10 cellular contexts compared by ENCODE assay signal in the genomic region with DNA sequence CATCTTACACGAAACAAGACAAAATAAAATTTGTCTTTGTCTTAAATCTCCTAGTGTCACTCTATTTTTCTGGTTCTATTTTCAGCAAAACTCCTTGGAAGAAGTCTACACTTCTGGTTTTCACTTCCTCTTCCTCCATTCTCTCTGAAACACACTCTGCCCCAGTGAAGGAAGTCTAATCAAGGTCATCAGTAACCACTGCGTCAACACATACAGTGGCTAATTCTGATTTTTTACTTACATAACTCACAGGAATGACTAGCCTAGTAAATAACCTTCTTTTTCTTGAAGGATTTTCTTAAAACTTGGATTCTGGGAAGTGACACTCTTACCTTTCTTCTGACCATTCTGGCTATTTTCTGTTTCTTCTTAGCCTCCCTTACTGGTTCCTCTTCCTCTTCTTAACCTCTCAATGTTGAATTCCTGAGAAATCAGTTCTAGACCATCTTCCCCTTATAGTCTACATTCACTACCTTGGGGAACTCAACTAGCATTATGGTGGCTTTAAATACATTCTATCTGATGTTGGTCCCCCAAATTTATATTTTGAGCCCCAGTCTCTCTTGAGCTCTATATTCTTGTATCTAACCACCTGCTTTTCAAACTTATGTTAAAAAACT. TPM values are rescaled to one million over a fixed set of nuclear protein-coding genes. Genes with fewer than 3 reads are reported as not detected.
A peak's percentile ranks its signal among the peaks of the same experiment; 100 is the strongest.
DNase-seq lines count a peak whose midpoint lies in the region; ATAC-seq, FAIRE-seq and TF ChIP-seq lines count a peak whose summit lies in the region.
"Had no signal": no experiment of that assay in that cellular context is flagged by ENCODE, and none has a peak within 500 bp of the region (broad histone marks: within the 10 kb centered on the region; RNA-seq: fewer than 3 reads in every experiment).

No MANE protein-coding gene starts in this region.

- TF ChIP-seq CTCF in liver (IDR thresholded peaks at IDR 0.05; ENCODE audit: low read depth, low read length, missing input control) (no peak), HepG2 (CRISPR knock-in tag; IDR thresholded peaks at IDR 0.05) (no peak), mammary epithelial cell (conservative IDR thresholded peaks at IDR 0.05 in 1 of 2, IDR thresholded peaks at IDR 0.05 in 1 of 2; ENCODE audit: extremely low read depth in 1 of 2, insufficient read depth in 1 of 2, low read depth in 1 of 2, low read length in 2 of 2) (no peak)

- TF ChIP-seq EP300 in HepG2 (IDR thresholded peaks at IDR 0.05; ENCODE audit: low read depth in 2 of 2, low read length in 2 of 2) (no peak), HepG2 (CRISPR knock-in tag; IDR thresholded peaks at IDR 0.05; ENCODE audit: borderline replicate concordance) (no peak)

- H4K20me1 ChIP-seq in HepG2 (ENCODE audit: insufficient read depth, low read length) (no peaks in the 10 kb centered on the region), mammary epithelial cell (ENCODE audit: insufficient read depth, low read length) (no peaks in the 10 kb centered on the region)

- dilution Hi-C loops in mammary epithelial cell (cut with HindIII; ENCODE audit: low sequenced_read_pairs), result no loop called here

- TF ChIP-seq POLR2A in HepG2 (IDR thresholded peaks at IDR 0.05; ENCODE audit: insufficient read depth in 1 of 2, low read depth in 2 of 2, low read length in 2 of 2), result no peak

- H3K4me2 ChIP-seq in HepG2 (ENCODE audit: low read depth, low read length) (no peak overlapping the region), mammary epithelial cell (ENCODE audit: insufficient read depth, low read depth, low read length) (no peak overlapping the region)

- intact Hi-C loops in HepG2 (cut with micrococcal nuclease; ENCODE audit: unreplicated experiment), result no loop called here
- intact Hi-C loops in mammary epithelial cell (cut with micrococcal nuclease), result no loop called here

- no peaks in the 10 kb centered on the region for H3K79me2 ChIP-seq in HepG2 (ENCODE audit: insufficient read depth, low read length)
- H3K79me2 ChIP-seq in mammary epithelial cell (ENCODE audit: insufficient read depth, low read length), result peaks cover 18% of the 10 kb centered on the region

- H3K9me3 ChIP-seq in liver (ENCODE audit: control insufficient read depth in 4 of 4, low read length in 3 of 4), result no peaks in the 10 kb centered on the region
- no peaks in the 10 kb centered on the region for H3K9me3 ChIP-seq in HepG2 (ENCODE audit: low read length)
- H3K9me3 ChIP-seq in mammary epithelial cell (replicated peaks; ENCODE audit: insufficient read depth, low read length), result no peaks in the 10 kb centered on the region
- H3K9me3 ChIP-seq: Peyer's patch had no signal

- H3K9ac ChIP-seq in liver (ENCODE audit: low read depth in 1 of 2, low read length in 2 of 2) (no peak overlapping the region), HepG2 (ENCODE audit: insufficient read depth, low read depth, low read length) (no peak overlapping the region), mammary epithelial cell (ENCODE audit: insufficient read depth, low read length) (no peak overlapping the region)

- TF ChIP-seq RAD21 in liver (IDR thresholded peaks at IDR 0.05) (no peak), HepG2 (CRISPR knock-in tag; IDR thresholded peaks at IDR 0.05) (no peak)

- H2AFZ ChIP-seq in HepG2 (ENCODE audit: low read length) (no peak overlapping the region), mammary epithelial cell (ENCODE audit: low read depth, low read length) (no peak overlapping the region)

- no peaks in the 10 kb centered on the region for H3K36me3 ChIP-seq in liver (ENCODE audit: control insufficient read depth in 4 of 4, insufficient read depth in 3 of 4, low read depth in 1 of 4, low read length in 3 of 4)
- H3K36me3 ChIP-seq in HepG2 (replicated peaks in 1 of 2; ENCODE audit: control insufficient read depth in 1 of 2, insufficient read depth in 2 of 2, low read length in 2 of 2), result no peaks in the 10 kb centered on the region
- no peaks in the 10 kb centered on the region for H3K36me3 ChIP-seq in mammary epithelial cell (ENCODE audit: insufficient read depth, low read length)
- H3K36me3 ChIP-seq: Peyer's patch had no signal

- H3K27me3 ChIP-seq in liver (ENCODE audit: control insufficient read depth in 4 of 4, insufficient read depth in 4 of 4, low read length in 3 of 4) (no peaks in the 10 kb centered on the region), HepG2 (ENCODE audit: control insufficient read depth in 1 of 2, insufficient read depth in 2 of 2, low read length in 2 of 2) (no peaks in the 10 kb centered on the region), mammary epithelial cell (ENCODE audit: insufficient read depth, low read length) (no peaks in the 10 kb centered on the region)
- H3K27me3 ChIP-seq: Peyer's patch had no signal

- POLR2A ChIA-PET in HepG2 (lab: Yijun Ruan, JAX), result no interaction called here

- in situ Hi-C loops in HepG2 (cut with HindIII; ENCODE audit: extremely low pct_ligation_motif_present, low pct_unique_long_range_greater_than_20kb) (no loop called here), mammary epithelial cell (cut with MboI; ENCODE audit: low sequenced_read_pairs in 2 of 2) (no loop called here)

- no peak for DNase-seq in HepG2 (ENCODE audit: low spot score)
- peak; percentile 83 for DNase-seq in OCI-M1 (lab: John Stamatoyannopoulos, UW)
- DNase-seq in mammary epithelial cell, result no peak
- no peak for DNase-seq in NCI-H2171 (lab: John Stamatoyannopoulos, UW)
- no peak for DNase-seq in activated effector memory CD4-positive, alpha-beta T cell treated with Interleukin-2 at 50 U/mL for 16 hours
- DNase-seq in EL, result no peak
- DNase-seq: HFFc6, Peyer's patch had no signal

- no peak overlapping the region for H3K4me3 ChIP-seq in liver (ENCODE audit: low read depth in 1 of 3, low read length in 3 of 3)
- H3K4me3 ChIP-seq in HepG2 (replicated peaks in 1 of 3; ENCODE audit: insufficient read depth in 1 of 3, low read depth in 2 of 3, low read length in 3 of 3), result no peak overlapping the region
- no peak overlapping the region for H3K4me3 ChIP-seq in mammary epithelial cell (replicated peaks in 1 of 3; ENCODE audit: insufficient read depth in 1 of 3, low read depth in 2 of 3, low read length in 3 of 3)
- H3K4me3 ChIP-seq: Peyer's patch had no signal

- no peak for FAIRE-seq in HepG2 (lab: Jason Lieb, UNC)

- peaks cover 0 to 16% (median 6%) of the 10 kb centered on the region in 4 donors for H3K4me1 ChIP-seq in liver (ENCODE audit: control insufficient read depth in 4 of 4, insufficient read depth in 4 of 4, low read length in 3 of 4)
- peaks cover 8% of the 10 kb centered on the region for H3K4me1 ChIP-seq in HepG2 (ENCODE audit: insufficient read depth, low read length)
- no peaks in the 10 kb centered on the region for H3K4me1 ChIP-seq in mammary epithelial cell (ENCODE audit: insufficient read depth, low read length)

- H3K27ac ChIP-seq in liver (ENCODE audit: low read depth in 1 of 2, low read length in 2 of 2), result peak overlapping the region; percentile 58 to 69
- no peak overlapping the region for H3K27ac ChIP-seq in HepG2 (ENCODE audit: extremely low read length, insufficient read depth, low read length)
- no peak overlapping the region for H3K27ac ChIP-seq in mammary epithelial cell (ENCODE audit: insufficient read depth, low read depth, low read length)

- 62% methylated on average over 2 of the region's 2 CpGs for WGBS in liver
- WGBS in HepG2 (ENCODE audit: low lambda C conversion rate), result 96% methylated on average over 2 of the region's 2 CpGs
- whole genome bisulfite sequencing in mammary epithelial cell (ENCODE audit: low coverage, missing lambda C conversion rate), result 88% methylated on average over 2 of the region's 2 CpGs

- no TSS peak for BruUV-seq in HepG2 (replicated peaks; lab: Mats Ljungman, UMichigan)
- BruUV-seq in mammary epithelial cell (replicated peaks; lab: Mats Ljungman, UMichigan), result no TSS peak

- CTCF ChIA-PET in HepG2 (lab: Yijun Ruan, JAX; ENCODE audit: low intra/inter-chr PET ratio, low total read pairs), result no interaction called here
- CTCF ChIA-PET in mammary epithelial cell (lab: Charles Lee; ENCODE audit: low non-redundant PET), result no interaction called here

- ATAC-seq in HepG2 (no peak), HG02973 (IDR thresholded peaks at IDR 0.05; ENCODE audit: unreplicated experiment) (peak; percentile 85)

TF ChIP-seq in liver, 16 proteins besides CTCF, POLR2A, EP300 and RAD21 (continues in another document):
- TF ChIP-seq FOXA1 (IDR thresholded peaks at IDR 0.05), result no peak
- no peak for TF ChIP-seq RXRA (IDR thresholded peaks at IDR 0.05)

RNA-seq across cellular contexts. Expression of a gene that starts 37.5 kb away (rescaled TPM):
- total RNA-seq in liver, result 100 to 1,000 TPM in 1 of 2 donors, 10 to 100 TPM in 1; 74.8 to 129 TPM
- 100 to 1,000 TPM; 113 to 169 TPM for polyA plus RNA-seq in liver
- total RNA-seq in HepG2 (2016; rRNA removed; fragmentation: Illumina TruSeq; extraction: Trizol), result 92.2 and 115 TPM in 2 replicates
- 69.0 and 78.3 TPM in 2 replicates for total RNA-seq in HepG2 (2016; cell fraction: cytosol; rRNA removed; fragmentation: Illumina TruSeq; extraction: Trizol; ENCODE audit: low read depth)
- total RNA-seq in HepG2 (2016; cell fraction: insoluble cytoplasmic fraction; rRNA removed; fragmentation: Illumina TruSeq; extraction: Trizol), result 86.4 and 118 TPM in 2 replicates
- total RNA-seq in HepG2 (2016; cell fraction: membrane; rRNA removed; fragmentation: Illumina TruSeq; extraction: Trizol), result 94.9 and 96.7 TPM in 2 replicates
- 108 and 110 TPM in 2 replicates for total RNA-seq in HepG2 (2016; cell fraction: nucleus; rRNA removed; fragmentation: Illumina TruSeq; extraction: Trizol)
- 180 and 197 TPM in 2 replicates for polyA plus RNA-seq in HepG2 (2011; rRNA removed)
- polyA plus RNA-seq in HepG2 (2011; cell fraction: cytosol; rRNA removed), result 168 and 200 TPM in 2 replicates
- polyA plus RNA-seq in HepG2 (2011; cell fraction: nucleus; rRNA removed), result 65.3 and 74.7 TPM in 2 replicates
- 127 and 143 TPM in 2 replicates for polyA plus RNA-seq in HepG2 (2012)
- polyA plus RNA-seq in HepG2 (2016; cell fraction: cytosol; fragmentation: Illumina TruSeq; extraction: Trizol; ENCODE audit: low read depth), result 95.4 and 123 TPM in 2 replicates
- 91.2 and 101 TPM in 2 replicates for polyA plus RNA-seq in HepG2 (2016; cell fraction: insoluble cytoplasmic fraction; fragmentation: Illumina TruSeq; extraction: Trizol; ENCODE audit: low read depth)
- 103 and 106 TPM in 2 replicates for polyA plus RNA-seq in HepG2 (2016; cell fraction: membrane; fragmentation: Illumina TruSeq; extraction: Trizol; ENCODE audit: low read depth)
- polyA plus RNA-seq in HepG2 (2016; cell fraction: nucleus; fragmentation: Illumina TruSeq; extraction: Trizol; ENCODE audit: insufficient read depth, low read depth), result 141 and 147 TPM in 2 replicates
- 20.3 and 109 TPM in 2 replicates for polyA minus RNA-seq in HepG2 (2011; rRNA and poly(A)+ RNA removed; ENCODE audit: low replicate concordance)
- 67.3 and 76.3 TPM in 2 replicates for polyA minus RNA-seq in HepG2 (2011; cell fraction: cytosol; rRNA and poly(A)+ RNA removed)
- polyA minus RNA-seq in HepG2 (2011; cell fraction: nucleus; rRNA and poly(A)+ RNA removed), result 156 and 160 TPM in 2 replicates
- 100 to 1,000 TPM in 1 of 2 donors, 10 to 100 TPM in 1; 93.9 to 113 TPM for total RNA-seq in mammary epithelial cell
- 93.8 TPM for polyA plus RNA-seq in mammary epithelial cell
- polyA minus RNA-seq in mammary epithelial cell, result 135 TPM

Comparison
In these comparisons a context has a peak if more than half of its experiments do, and no peak if none do; other contexts are left out.
1. H3K27ac ChIP-seq: peak in liver (2 of 2); none in HepG2 (single experiment) and mammary epithelial cell (single experiment).